ENCODE assay signal across 21 cellular contexts in the genomic region with DNA sequence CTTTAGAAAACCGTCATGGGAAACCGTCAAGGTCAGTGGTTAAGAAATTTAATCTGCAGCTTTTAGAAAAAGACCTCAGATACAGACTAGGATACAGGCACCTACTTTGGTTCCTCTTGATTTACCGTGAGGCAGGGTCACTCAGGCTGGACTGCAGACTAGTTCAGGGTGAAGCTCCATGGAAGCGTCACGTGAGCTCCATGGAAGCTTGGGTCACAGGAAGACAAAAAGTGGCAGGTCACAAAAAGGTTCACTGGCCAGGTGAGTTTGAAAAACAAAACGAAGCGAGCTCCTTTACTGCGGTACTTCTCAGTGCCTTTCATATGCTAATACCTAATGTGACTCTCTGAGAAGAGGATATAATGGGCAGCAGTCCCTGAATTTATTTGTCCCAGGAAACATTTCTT. TPM values are rescaled to one million over a fixed set of nuclear protein-coding genes. Genes with fewer than 3 reads are reported as not detected.
DNase-seq lines count a peak whose midpoint lies in the region; ATAC-seq and TF ChIP-seq lines count a peak whose summit lies in the region.
"Had no signal": no experiment of that assay in that cellular context is flagged by ENCODE, and none has a peak within 500 bp of the region (broad histone marks: within the 10 kb centered on the region; RNA-seq: fewer than 3 reads in every experiment).

No MANE protein-coding gene starts in this region.

- no peaks in the 10 kb centered on the region for H3K27me3 ChIP-seq in iPS DF 6.9 (ENCODE audit: control insufficient read depth, insufficient read depth, low read length)
- H3K27me3 ChIP-seq in GM23248 (replicated peaks; ENCODE audit: insufficient read depth): no peaks in the 10 kb centered on the region
- H3K27me3 ChIP-seq: BLaER1 treated with 17β-estradiol and CSF1 and Interleukin-3, amounts not matched to agents 10 nM and 100 nM; hepatocyte; tibial nerve had no signal

- H3K9ac ChIP-seq in GM23248: no peak overlapping the region

- H3K27ac Mint-ChIP-seq in activated B cell treated with CpG ODN at 0.5 μM for 24 hours (peak overlapping the region; percentile 20), progenitor cell of endocrine pancreas (peak overlapping the region; percentile 45)
- no peak overlapping the region for H3K27ac Mint-ChIP-seq in T-helper 2 cell treated with Interferon-gamma antibody and Interleukin-4, amounts not matched to agents 5 μg/mL and 100 μg/mL, for 36 hours

- no peaks in the 10 kb centered on the region for H3K9me2 ChIP-seq in GM23248 (ENCODE audit: insufficient read depth)

- no CpG with 5 or more reads among the region's 8 CpGs for WGBS in iPS DF 6.9 (ENCODE audit: insufficient coverage, insufficient read length)
- 92 to 96% methylated on average over 8 of the region's 8 CpGs for WGBS in GM23248 (ENCODE audit: low coverage in 1 of 2, low lambda C conversion rate in 2 of 2, missing lambda C conversion rate in 2 of 2), 2 experiments

- H3K36me3 Mint-ChIP-seq in activated B cell treated with CpG ODN at 0.5 μM for 24 hours (ENCODE audit: low read depth): peaks cover 97% of the 10 kb centered on the region
- H3K36me3 Mint-ChIP-seq in progenitor cell of endocrine pancreas (ENCODE audit: insufficient read depth): peaks cover 40% of the 10 kb centered on the region
- peaks cover 65% of the 10 kb centered on the region for H3K36me3 Mint-ChIP-seq in T-helper 2 cell treated with Interferon-gamma antibody and Interleukin-4, amounts not matched to agents 5 μg/mL and 100 μg/mL, for 36 hours (ENCODE audit: low read depth)

- H3K27me3 Mint-ChIP-seq in activated B cell treated with CpG ODN at 0.5 μM for 24 hours (no peaks in the 10 kb centered on the region), progenitor cell of endocrine pancreas (no peaks in the 10 kb centered on the region)
- H3K27me3 Mint-ChIP-seq in T-helper 2 cell treated with Interferon-gamma antibody and Interleukin-4, amounts not matched to agents 5 μg/mL and 100 μg/mL, for 36 hours (ENCODE audit: low read depth): no peaks in the 10 kb centered on the region
- H3K27me3 Mint-ChIP-seq: central memory CD8-positive, alpha-beta T cell; effector memory CD8-positive, alpha-beta T cell had no signal

- no peaks in the 10 kb centered on the region for H3K9me3 Mint-ChIP-seq in activated B cell treated with CpG ODN at 0.5 μM for 24 hours
- H3K9me3 Mint-ChIP-seq in progenitor cell of endocrine pancreas (ENCODE audit: low read depth): no peaks in the 10 kb centered on the region
- no peaks in the 10 kb centered on the region for H3K9me3 Mint-ChIP-seq in T-helper 2 cell treated with Interferon-gamma antibody and Interleukin-4, amounts not matched to agents 5 μg/mL and 100 μg/mL, for 36 hours
- H3K9me3 Mint-ChIP-seq: central memory CD8-positive, alpha-beta T cell; effector memory CD8-positive, alpha-beta T cell had no signal

- H3K36me3 ChIP-seq in iPS DF 6.9 (ENCODE audit: control insufficient read depth, insufficient read depth, low read length) (peaks cover 44% of the 10 kb centered on the region), GM23248 (ENCODE audit: low read depth) (peaks cover 64% of the 10 kb centered on the region)

- no peak for TF ChIP-seq CTCF in activated B cell treated with CpG ODN at 0.5 μM for 24 hours (IDR thresholded peaks at IDR 0.05)
- TF ChIP-seq CTCF in progenitor cell of endocrine pancreas (IDR thresholded peaks at IDR 0.05; ENCODE audit: unreplicated experiment): no peak

- in situ Hi-C loops in GM23248 (cut with MboI): no loop called here

- no peak overlapping the region for H3K4me3 Mint-ChIP-seq in activated B cell treated with CpG ODN at 0.5 μM for 24 hours
- no peak overlapping the region for H3K4me3 Mint-ChIP-seq in progenitor cell of endocrine pancreas (ENCODE audit: low read depth)
- H3K4me3 Mint-ChIP-seq in T-helper 2 cell treated with Interferon-gamma antibody and Interleukin-4, amounts not matched to agents 5 μg/mL and 100 μg/mL, for 36 hours: no peak overlapping the region
- H3K4me3 Mint-ChIP-seq: central memory CD8-positive, alpha-beta T cell; effector memory CD8-positive, alpha-beta T cell had no signal

- H3F3A ChIP-seq in GM23248 (ENCODE audit: insufficient read depth): peaks cover 41% of the 10 kb centered on the region

- H3K4me1 ChIP-seq in iPS DF 6.9 (ENCODE audit: control insufficient read depth, insufficient read depth, low read length) (peaks cover 13% of the 10 kb centered on the region), GM23248 (ENCODE audit: insufficient read depth) (peaks cover 22% of the 10 kb centered on the region)

- H3K79me2 ChIP-seq in GM23248 (ENCODE audit: insufficient read depth): peaks cover 97% of the 10 kb centered on the region

- POLR2A ChIA-PET in activated B cell treated with CpG ODN at 0.5 μM for 24 hours (lab: Charles Lee): interaction anchor here (0.5 to 0.7 kb wide), 2 partner anchors 38 to 312 kb away, joined by 3 read pairs; a partner anchor contains a TSS

- CTCF ChIA-PET in activated B cell treated with CpG ODN at 0.5 μM for 24 hours (lab: Charles Lee): interaction anchor here (1.5 kb wide), 1 partner anchor 87 kb away, joined by 5 read pairs; no protein-coding TSS in a partner anchor

- H4K20me1 ChIP-seq in GM23248 (ENCODE audit: insufficient read depth): peaks cover 18% of the 10 kb centered on the region; the same call in 1 of the 2 replicates

- H2AFZ ChIP-seq in GM23248: no peak overlapping the region
- H2AFZ ChIP-seq: hepatocyte had no signal

- no peak overlapping the region for H3K4me2 ChIP-seq in GM23248 (ENCODE audit: unreplicated experiment)
- H3K4me2 ChIP-seq: BLaER1 treated with 17β-estradiol and CSF1 and Interleukin-3, amounts not matched to agents 10 nM and 100 nM; hepatocyte had no signal

- intact Hi-C loops in activated B cell treated with CpG ODN at 0.5 μM for 24 hours (cut with micrococcal nuclease): no loop called here

- no peak overlapping the region for H3K4me3 ChIP-seq in iPS DF 6.9 (ENCODE audit: low read length)
- H3K4me3 ChIP-seq in GM23248: no peak overlapping the region
- H3K4me3 ChIP-seq: BLaER1 treated with 17β-estradiol and CSF1 and Interleukin-3, amounts not matched to agents 10 nM and 100 nM; hepatocyte; prostate gland; tibial nerve had no signal

- no peak for ATAC-seq in activated B cell treated with CpG ODN at 0.5 μM for 24 hours (ENCODE audit: low read depth)
- ATAC-seq: effector memory CD8-positive, alpha-beta T cell had no signal

- DNase-seq in NCI-H2107 treated with DMSO at 0.1 percent for 48 hours (lab: John Stamatoyannopoulos, UW; ENCODE audit: unreplicated experiment) (peak; percentile 52), NCI-H2107 (lab: John Stamatoyannopoulos, UW) (no peak), activated B cell treated with CpG ODN at 0.5 μM for 24 hours (no peak), iPS DF 6.9 (ENCODE audit: low read depth, low spot score) (peak; percentile 55), progenitor cell of endocrine pancreas (ENCODE audit: low spot score, unreplicated experiment) (no peak), GM23248 (no peak), substantia nigra (lab: John Stamatoyannopoulos, UW) (no peak)
- no peak for DNase-seq in T-helper 2 cell treated with Interferon-gamma antibody and Interleukin-4, amounts not matched to agents 5 μg/mL and 100 μg/mL, for 36 hours (ENCODE audit: low spot score)
- DNase-seq: activated CD4-positive, alpha-beta T cell treated with anti-CD3 and anti-CD28 coated beads, Interleukin-2, amount 50 U/mL, for 1 hour; effector memory CD8-positive, alpha-beta T cell; NCI-H1092 treated with DMSO at 0.1 percent for 48 hours; NCI-H226; NK-92 treated with Interleukin-12 subunit alpha and Interleukin-12 subunit beta, amount 100 ng/mL, for 24 hours; RPMI8226 had no signal

- no peak overlapping the region for H3K27ac ChIP-seq in iPS DF 6.9 (ENCODE audit: low read length)
- H3K27ac ChIP-seq in GM23248: no peak overlapping the region
- no peak overlapping the region for H3K27ac ChIP-seq in substantia nigra (ENCODE audit: low read depth, low read length, poor library complexity, severe bottlenecking)
- H3K27ac ChIP-seq: 22Rv1; BLaER1 treated with 17β-estradiol and CSF1 and Interleukin-3, amounts not matched to agents 10 nM and 100 nM; hepatocyte; HL-60; prostate gland; tibial nerve had no signal

- H3K9me3 ChIP-seq in iPS DF 6.9 (ENCODE audit: control insufficient read depth, insufficient read depth, low read length) (no peaks in the 10 kb centered on the region), GM23248 (ENCODE audit: low read depth) (no peaks in the 10 kb centered on the region)
- H3K9me3 ChIP-seq: BLaER1 treated with 17β-estradiol and CSF1 and Interleukin-3, amounts not matched to agents 10 nM and 100 nM; prostate gland; tibial nerve had no signal

- H3K4me1 Mint-ChIP-seq in activated B cell treated with CpG ODN at 0.5 μM for 24 hours: peaks cover 25% of the 10 kb centered on the region
- no peaks in the 10 kb centered on the region for H3K4me1 Mint-ChIP-seq in progenitor cell of endocrine pancreas (ENCODE audit: low read depth)
- peaks cover 19% of the 10 kb centered on the region for H3K4me1 Mint-ChIP-seq in T-helper 2 cell treated with Interferon-gamma antibody and Interleukin-4, amounts not matched to agents 5 μg/mL and 100 μg/mL, for 36 hours (ENCODE audit: low read depth)

RNA-seq across cellular contexts. Expression of a gene that starts 43.0 kb away (rescaled TPM):
- total RNA-seq in activated B cell treated with CpG ODN at 0.5 μM for 24 hours: 170 and 206 TPM in 2 replicates
- total RNA-seq in progenitor cell of endocrine pancreas: 416 and 460 TPM in 2 replicates
- total RNA-seq in GM23248 (2014; rRNA removed; shearing (Covaris generic)): 53.7 and 68.3 TPM in 2 replicates
- 25.2 and 30.9 TPM in 2 replicates for polyA plus RNA-seq in GM23248 (2016; fragmentation: Nextera tagmentation; extraction: Ambion mirVana)

Comparison
In these comparisons a context has a peak if more than half of its experiments do, and no peak if none do; other contexts are left out.
1. DNase-seq: peak in NCI-H2107 treated with DMSO at 0.1 percent for 48 hours (single experiment) and iPS DF 6.9 (single experiment); none in NCI-H2107 (single experiment), activated B cell treated with CpG ODN at 0.5 μM for 24 hours (single experiment), progenitor cell of endocrine pancreas (single experiment), GM23248 (single experiment), substantia nigra (0 of 49) and T-helper 2 cell treated with Interferon-gamma antibody and Interleukin-4, amounts not matched to agents 5 μg/mL and 100 μg/mL, for 36 hours (single experiment).